ENCODE assay signal across 1 cellular context in the genomic region with DNA sequence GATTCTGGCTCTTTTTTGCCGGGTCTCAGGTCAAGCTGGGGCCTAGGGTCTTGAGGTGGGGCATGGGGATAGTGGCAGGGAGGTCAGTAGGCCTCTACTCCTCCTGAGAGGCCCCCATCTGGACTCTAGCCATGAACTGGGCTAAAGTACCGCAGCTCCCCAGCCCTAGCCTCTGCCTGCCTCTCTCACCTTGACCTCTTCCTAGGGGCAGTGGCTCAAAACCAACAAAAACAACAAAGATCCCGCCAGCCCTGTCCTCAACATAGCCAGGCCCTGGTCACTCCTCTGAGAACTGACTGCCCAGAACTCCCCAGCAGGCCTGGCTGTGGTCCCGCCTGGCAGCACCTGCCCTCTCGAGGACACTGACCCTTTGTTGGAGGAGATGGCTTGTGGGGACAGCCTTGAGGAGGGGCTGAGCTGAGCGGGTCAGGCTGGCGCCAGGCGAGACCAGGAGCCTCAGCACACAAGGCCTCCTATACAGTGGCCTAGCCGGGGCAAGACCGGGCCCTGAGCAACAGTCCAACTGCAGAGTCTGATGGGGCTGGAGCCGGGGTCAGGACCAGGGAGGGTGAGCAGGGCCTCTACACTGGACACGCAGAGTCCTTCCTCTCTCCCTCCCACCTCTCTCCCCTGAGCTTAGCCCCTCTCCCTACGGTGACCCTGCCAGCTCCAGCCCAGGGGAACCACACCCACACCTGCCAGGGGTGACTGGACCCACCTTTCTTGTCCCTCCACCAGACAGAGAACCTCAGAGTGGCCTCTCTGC.
TF ChIP-seq lines count a peak whose summit lies in the region.

No MANE protein-coding gene starts in this region.

TF ChIP-seq in HepG2, 621 proteins besides CTCF, POLR2A, EP300 and RAD21 (continued from another document and continues in another):
- TF ChIP-seq, protein P1, sequence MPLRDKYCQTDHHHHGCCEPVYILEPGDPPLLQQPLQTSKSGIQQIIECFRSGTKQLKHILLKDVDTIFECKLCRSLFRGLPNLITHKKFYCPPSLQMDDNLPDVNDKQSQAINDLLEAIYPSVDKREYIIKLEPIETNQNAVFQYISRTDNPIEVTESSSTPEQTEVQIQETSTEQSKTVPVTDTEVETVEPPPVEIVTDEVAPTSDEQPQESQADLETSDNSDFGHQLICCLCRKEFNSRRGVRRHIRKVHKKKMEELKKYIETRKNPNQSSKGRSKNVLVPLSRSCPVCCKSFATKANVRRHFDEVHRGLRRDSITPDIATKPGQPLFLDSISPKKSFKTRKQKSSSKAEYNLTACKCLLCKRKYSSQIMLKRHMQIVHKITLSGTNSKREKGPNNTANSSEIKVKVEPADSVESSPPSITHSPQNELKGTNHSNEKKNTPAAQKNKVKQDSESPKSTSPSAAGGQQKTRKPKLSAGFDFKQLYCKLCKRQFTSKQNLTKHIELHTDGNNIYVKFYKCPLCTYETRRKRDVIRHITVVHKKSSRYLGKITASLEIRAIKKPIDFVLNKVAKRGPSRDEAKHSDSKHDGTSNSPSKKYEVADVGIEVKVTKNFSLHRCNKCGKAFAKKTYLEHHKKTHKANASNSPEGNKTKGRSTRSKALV (CRISPR knock-in tag; IDR thresholded peaks at IDR 0.05), result 0 out of 2 replicates have a peak, but pooled peaks have one; percentile 43
- TF ChIP-seq SOX6 (IDR thresholded peaks at IDR 0.05), result no peak
- peak; percentile 95 for TF ChIP-seq SOX6 (CRISPR knock-in tag; IDR thresholded peaks at IDR 0.05)
- TF ChIP-seq ZMYM4 (CRISPR knock-in tag; IDR thresholded peaks at IDR 0.05), result peak; percentile 89
- TF ChIP-seq THAP11 (CRISPR knock-in tag; IDR thresholded peaks at IDR 0.05), result peak; percentile 60
- peak; percentile 87; the same call in 1 of the 2 replicates for TF ChIP-seq FOXJ3 (CRISPR knock-in tag; IDR thresholded peaks at IDR 0.05; ENCODE audit: borderline replicate concordance)
- TF ChIP-seq SAP130 (CRISPR knock-in tag; IDR thresholded peaks at IDR 0.05; ENCODE audit: low read depth), result peak; percentile 83
- no peak for TF ChIP-seq ZNF660 (CRISPR knock-in tag; IDR thresholded peaks at IDR 0.05; ENCODE audit: borderline replicate concordance, low read depth)
- peak; percentile 25; the same call in 1 of the 2 replicates for TF ChIP-seq ZNF616 (CRISPR knock-in tag; IDR thresholded peaks at IDR 0.05; ENCODE audit: low read depth)
- peak; percentile 24; the same call in 1 of the 2 replicates for TF ChIP-seq ZFP90 (CRISPR knock-in tag; IDR thresholded peaks at IDR 0.05; ENCODE audit: borderline replicate concordance)
- peak; percentile 100 for TF ChIP-seq RXRA (CRISPR knock-in tag; IDR thresholded peaks at IDR 0.05)
- TF ChIP-seq KDM4B (CRISPR knock-in tag; IDR thresholded peaks at IDR 0.05), result 0 out of 2 replicates have a peak, but pooled peaks have one; percentile 45
- TF ChIP-seq, protein P2, sequence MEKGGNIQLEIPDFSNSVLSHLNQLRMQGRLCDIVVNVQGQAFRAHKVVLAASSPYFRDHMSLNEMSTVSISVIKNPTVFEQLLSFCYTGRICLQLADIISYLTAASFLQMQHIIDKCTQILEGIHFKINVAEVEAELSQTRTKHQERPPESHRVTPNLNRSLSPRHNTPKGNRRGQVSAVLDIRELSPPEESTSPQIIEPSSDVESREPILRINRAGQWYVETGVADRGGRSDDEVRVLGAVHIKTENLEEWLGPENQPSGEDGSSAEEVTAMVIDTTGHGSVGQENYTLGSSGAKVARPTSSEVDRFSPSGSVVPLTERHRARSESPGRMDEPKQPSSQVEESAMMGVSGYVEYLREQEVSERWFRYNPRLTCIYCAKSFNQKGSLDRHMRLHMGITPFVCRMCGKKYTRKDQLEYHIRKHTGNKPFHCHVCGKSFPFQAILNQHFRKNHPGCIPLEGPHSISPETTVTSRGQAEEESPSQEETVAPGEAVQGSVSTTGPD (CRISPR knock-in tag; IDR thresholded peaks at IDR 0.05), result peak; percentile 95
- TF ChIP-seq FOXK1 (CRISPR knock-in tag; IDR thresholded peaks at IDR 0.05; ENCODE audit: borderline replicate concordance, low read depth), result peak; percentile 84; the same call in 1 of the 2 replicates
- TF ChIP-seq SSRP1 (CRISPR knock-in tag; IDR thresholded peaks at IDR 0.05), result no peak
- TF ChIP-seq, protein P3, sequence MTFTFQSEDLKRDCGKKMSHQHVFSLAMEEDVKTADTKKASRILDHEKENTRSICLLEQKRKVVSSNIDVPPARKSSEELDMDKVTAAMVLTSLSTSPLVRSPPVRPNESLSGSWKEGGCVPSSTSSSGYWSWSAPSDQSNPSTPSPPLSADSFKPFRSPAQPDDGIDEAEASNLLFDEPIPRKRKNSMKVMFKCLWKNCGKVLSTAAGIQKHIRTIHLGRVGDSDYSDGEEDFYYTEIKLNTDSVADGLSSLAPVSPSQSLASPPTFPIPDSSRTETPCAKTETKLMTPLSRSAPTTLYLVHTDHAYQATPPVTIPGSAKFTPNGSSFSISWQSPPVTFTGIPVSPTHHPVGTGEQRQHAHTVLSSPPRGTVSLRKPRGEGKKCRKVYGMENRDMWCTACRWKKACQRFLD (CRISPR knock-in tag; IDR thresholded peaks at IDR 0.05; ENCODE audit: borderline replicate concordance), result 0 out of 2 replicates have a peak, but pooled peaks have one; percentile 38
- TF ChIP-seq ZBTB42 (CRISPR knock-in tag; IDR thresholded peaks at IDR 0.05), result no peak; the same call in 1 of the 2 replicates
- TF ChIP-seq SRY (CRISPR knock-in tag; IDR thresholded peaks at IDR 0.05), result 0 out of 2 replicates have a peak, but pooled peaks have one; percentile 33
- TF ChIP-seq, protein P4, sequence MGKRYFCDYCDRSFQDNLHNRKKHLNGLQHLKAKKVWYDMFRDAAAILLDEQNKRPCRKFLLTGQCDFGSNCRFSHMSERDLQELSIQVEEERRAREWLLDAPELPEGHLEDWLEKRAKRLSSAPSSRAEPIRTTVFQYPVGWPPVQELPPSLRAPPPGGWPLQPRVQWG (CRISPR knock-in tag; IDR thresholded peaks at IDR 0.05; ENCODE audit: borderline replicate concordance, low read depth), result no peak
- TF ChIP-seq, protein P5, sequence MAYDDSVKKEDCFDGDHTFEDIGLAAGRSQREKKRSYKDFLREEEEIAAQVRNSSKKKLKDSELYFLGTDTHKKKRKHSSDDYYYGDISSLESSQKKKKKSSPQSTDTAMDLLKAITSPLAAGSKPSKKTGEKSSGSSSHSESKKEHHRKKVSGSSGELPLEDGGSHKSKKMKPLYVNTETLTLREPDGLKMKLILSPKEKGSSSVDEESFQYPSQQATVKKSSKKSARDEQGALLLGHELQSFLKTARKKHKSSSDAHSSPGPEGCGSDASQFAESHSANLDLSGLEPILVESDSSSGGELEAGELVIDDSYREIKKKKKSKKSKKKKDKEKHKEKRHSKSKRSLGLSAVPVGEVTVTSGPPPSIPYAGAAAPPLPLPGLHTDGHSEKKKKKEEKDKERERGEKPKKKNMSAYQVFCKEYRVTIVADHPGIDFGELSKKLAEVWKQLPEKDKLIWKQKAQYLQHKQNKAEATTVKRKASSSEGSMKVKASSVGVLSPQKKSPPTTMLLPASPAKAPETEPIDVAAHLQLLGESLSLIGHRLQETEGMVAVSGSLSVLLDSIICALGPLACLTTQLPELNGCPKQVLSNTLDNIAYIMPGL (CRISPR knock-in tag; IDR thresholded peaks at IDR 0.05; ENCODE audit: borderline replicate concordance in 1 of 2, low read depth in 1 of 2), result peak; percentile 67 to 79; a peak in 2 of 4 replicates
- 0 out of 2 replicates have a peak, but pooled peaks have one; percentile 64 for TF ChIP-seq ZMYM2 (CRISPR knock-in tag; IDR thresholded peaks at IDR 0.05)
- no peak for TF ChIP-seq NONO (IDR thresholded peaks at IDR 0.05)
- TF ChIP-seq NONO (CRISPR knock-in tag; conservative IDR thresholded peaks at IDR 0.05), result peak; percentile 92
- no peak for TF ChIP-seq ZBTB1 (CRISPR knock-in tag; IDR thresholded peaks at IDR 0.05; ENCODE audit: borderline replicate concordance)
- TF ChIP-seq ZNF879 (CRISPR knock-in tag; IDR thresholded peaks at IDR 0.05), result no peak
- TF ChIP-seq, protein P6, sequence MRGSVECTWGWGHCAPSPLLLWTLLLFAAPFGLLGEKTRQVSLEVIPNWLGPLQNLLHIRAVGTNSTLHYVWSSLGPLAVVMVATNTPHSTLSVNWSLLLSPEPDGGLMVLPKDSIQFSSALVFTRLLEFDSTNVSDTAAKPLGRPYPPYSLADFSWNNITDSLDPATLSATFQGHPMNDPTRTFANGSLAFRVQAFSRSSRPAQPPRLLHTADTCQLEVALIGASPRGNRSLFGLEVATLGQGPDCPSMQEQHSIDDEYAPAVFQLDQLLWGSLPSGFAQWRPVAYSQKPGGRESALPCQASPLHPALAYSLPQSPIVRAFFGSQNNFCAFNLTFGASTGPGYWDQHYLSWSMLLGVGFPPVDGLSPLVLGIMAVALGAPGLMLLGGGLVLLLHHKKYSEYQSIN (CRISPR knock-in tag; IDR thresholded peaks at IDR 0.05; ENCODE audit: borderline replicate concordance), result no peak
- TF ChIP-seq ZNF816 (CRISPR knock-in tag; IDR thresholded peaks at IDR 0.05; ENCODE audit: borderline replicate concordance), result no peak
- TF ChIP-seq ZNF12 (CRISPR knock-in tag; IDR thresholded peaks at IDR 0.05), result peak; percentile 9
- TF ChIP-seq, protein P7, sequence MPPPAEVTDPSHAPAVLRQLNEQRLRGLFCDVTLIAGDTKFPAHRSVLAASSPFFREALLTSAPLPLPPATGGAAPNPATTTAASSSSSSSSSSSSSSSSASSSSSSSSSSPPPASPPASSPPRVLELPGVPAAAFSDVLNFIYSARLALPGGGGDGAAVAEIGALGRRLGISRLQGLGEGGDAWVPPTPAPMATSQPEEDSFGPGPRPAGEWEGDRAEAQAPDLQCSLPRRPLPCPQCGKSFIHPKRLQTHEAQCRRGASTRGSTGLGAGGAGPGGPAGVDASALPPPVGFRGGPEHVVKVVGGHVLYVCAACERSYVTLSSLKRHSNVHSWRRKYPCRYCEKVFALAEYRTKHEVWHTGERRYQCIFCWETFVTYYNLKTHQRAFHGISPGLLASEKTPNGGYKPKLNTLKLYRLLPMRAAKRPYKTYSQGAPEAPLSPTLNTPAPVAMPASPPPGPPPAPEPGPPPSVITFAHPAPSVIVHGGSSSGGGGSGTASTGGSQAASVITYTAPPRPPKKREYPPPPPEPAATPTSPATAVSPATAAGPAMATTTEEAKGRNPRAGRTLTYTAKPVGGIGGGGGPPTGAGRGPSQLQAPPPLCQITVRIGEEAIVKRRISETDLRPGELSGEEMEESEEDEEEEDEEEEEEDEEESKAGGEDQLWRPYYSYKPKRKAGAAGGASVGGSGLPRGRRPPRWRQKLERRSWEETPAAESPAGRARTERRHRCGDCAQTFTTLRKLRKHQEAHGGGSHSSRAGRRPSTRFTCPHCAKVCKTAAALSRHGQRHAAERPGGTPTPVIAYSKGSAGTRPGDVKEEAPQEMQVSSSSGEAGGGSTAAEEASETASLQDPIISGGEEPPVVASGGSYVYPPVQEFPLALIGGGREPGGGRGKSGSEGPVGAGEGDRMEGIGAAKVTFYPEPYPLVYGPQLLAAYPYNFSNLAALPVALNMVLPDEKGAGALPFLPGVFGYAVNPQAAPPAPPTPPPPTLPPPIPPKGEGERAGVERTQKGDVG (CRISPR knock-in tag; IDR thresholded peaks at IDR 0.05; ENCODE audit: borderline replicate concordance), result 0 out of 2 replicates have a peak, but pooled peaks have one; percentile 63
- TF ChIP-seq, protein P8, sequence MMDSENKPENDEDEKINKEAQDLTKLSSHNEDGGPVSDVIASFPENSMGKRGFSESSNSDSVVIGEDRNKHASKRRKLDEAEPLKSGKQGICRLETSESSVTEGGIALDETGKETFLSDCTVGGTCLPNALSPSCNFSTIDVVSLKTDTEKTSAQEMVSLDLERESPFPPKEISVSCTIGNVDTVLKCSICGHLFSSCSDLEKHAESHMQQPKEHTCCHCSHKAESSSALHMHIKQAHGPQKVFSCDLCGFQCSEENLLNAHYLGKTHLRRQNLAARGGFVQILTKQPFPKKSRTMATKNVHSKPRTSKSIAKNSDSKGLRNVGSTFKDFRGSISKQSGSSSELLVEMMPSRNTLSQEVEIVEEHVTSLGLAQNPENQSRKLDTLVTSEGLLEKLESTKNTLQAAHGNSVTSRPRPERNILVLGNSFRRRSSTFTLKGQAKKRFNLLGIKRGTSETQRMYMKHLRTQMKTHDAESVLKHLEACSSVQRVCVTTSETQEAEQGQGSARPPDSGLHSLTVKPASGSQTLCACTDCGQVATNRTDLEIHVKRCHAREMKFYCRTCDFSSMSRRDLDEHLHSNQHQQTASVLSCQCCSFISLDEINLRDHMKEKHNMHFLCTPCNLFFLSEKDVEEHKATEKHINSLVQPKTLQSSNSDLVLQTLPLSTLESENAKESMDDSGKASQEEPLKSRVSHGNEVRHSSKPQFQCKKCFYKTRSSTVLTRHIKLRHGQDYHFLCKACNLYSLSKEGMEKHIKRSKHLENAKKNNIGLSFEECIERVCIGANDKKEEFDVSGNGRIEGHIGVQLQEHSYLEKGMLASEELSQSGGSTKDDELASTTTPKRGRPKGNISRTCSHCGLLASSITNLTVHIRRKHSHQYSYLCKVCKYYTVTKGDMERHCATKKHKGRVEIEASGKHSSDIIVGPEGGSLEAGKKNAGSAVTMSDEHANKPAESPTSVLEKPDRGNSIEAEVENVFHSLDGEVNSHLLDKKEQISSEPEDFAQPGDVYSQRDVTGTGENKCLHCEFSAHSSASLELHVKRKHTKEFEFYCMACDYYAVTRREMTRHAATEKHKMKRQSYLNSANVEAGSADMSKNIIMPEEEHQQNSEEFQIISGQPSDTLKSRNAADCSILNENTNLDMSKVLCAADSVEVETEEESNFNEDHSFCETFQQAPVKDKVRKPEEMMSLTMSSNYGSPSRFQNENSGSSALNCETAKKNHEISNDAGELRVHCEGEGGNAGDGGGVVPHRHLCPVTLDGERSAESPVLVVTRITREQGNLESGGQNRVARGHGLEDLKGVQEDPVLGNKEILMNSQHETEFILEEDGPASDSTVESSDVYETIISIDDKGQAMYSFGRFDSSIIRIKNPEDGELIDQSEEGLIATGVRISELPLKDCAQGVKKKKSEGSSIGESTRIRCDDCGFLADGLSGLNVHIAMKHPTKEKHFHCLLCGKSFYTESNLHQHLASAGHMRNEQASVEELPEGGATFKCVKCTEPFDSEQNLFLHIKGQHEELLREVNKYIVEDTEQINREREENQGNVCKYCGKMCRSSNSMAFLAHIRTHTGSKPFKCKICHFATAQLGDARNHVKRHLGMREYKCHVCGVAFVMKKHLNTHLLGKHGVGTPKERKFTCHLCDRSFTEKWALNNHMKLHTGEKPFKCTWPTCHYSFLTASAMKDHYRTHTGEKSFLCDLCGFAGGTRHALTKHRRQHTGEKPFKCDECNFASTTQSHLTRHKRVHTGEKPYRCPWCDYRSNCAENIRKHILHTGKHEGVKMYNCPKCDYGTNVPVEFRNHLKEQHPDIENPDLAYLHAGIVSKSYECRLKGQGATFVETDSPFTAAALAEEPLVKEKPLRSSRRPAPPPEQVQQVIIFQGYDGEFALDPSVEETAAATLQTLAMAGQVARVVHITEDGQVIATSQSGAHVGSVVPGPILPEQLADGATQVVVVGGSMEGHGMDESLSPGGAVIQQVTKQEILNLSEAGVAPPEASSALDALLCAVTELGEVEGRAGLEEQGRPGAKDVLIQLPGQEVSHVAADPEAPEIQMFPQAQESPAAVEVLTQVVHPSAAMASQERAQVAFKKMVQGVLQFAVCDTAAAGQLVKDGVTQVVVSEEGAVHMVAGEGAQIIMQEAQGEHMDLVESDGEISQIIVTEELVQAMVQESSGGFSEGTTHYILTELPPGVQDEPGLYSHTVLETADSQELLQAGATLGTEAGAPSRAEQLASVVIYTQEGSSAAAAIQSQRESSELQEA (CRISPR knock-in tag; IDR thresholded peaks at IDR 0.05; ENCODE audit: not compliant biosample characterization), result peak; percentile 44
- TF ChIP-seq JUN (CRISPR knock-in tag; IDR thresholded peaks at IDR 0.05), result no peak
- TF ChIP-seq, protein P9, sequence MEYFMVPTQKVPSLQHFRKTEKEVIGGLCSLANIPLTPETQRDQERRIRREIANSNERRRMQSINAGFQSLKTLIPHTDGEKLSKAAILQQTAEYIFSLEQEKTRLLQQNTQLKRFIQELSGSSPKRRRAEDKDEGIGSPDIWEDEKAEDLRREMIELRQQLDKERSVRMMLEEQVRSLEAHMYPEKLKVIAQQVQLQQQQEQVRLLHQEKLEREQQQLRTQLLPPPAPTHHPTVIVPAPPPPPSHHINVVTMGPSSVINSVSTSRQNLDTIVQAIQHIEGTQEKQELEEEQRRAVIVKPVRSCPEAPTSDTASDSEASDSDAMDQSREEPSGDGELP (IDR thresholded peaks at IDR 0.05; ENCODE audit: borderline replicate concordance, low read depth), result peak; percentile 42; the same call in 1 of the 2 replicates
